Comparison of ENCODE assay signal across 10 cellular contexts in genomic region chr1:219465247-219466093, GRCh38.
DNase-seq lines count a peak whose midpoint lies in the region; ATAC-seq and TF ChIP-seq lines count a peak whose summit lies in the region.
"Had no signal": no experiment of that assay in that cellular context is flagged by ENCODE, and none has a peak within 500 bp of the region (broad histone marks: within the 10 kb centered on the region; RNA-seq: fewer than 3 reads in every experiment).

No MANE protein-coding gene starts in this region.

- H3K79me2 ChIP-seq in hepatocyte = no peaks in the 10 kb centered on the region

- WGBS in hepatocyte (ENCODE audit: low lambda C conversion rate, missing lambda C conversion rate) = 89% methylated on average over 6 of the region's 6 CpGs
- 92 to 95% (median 93%) methylated on average over 6 of the region's 6 CpGs for WGBS in ovary, 3 donors

- ATAC-seq in GM18520 (IDR thresholded peaks at IDR 0.05; ENCODE audit: unreplicated experiment) (peak; percentile 40), GM21723 (IDR thresholded peaks at IDR 0.05; ENCODE audit: unreplicated experiment) (peak; percentile 57), HG03521 (IDR thresholded peaks at IDR 0.05; ENCODE audit: unreplicated experiment) (peak; percentile 38)

- H3K27ac ChIP-seq in hepatocyte (peak overlapping the region; percentile 35), ovary (no peak overlapping the region)

- H3K27me3 ChIP-seq in hepatocyte (no peaks in the 10 kb centered on the region), ovary (no peaks in the 10 kb centered on the region)

- H3K4me1 ChIP-seq in hepatocyte (ENCODE audit: insufficient read depth) = no peaks in the 10 kb centered on the region
- H3K4me1 ChIP-seq in ovary (ENCODE audit: insufficient read depth) = no peaks in the 10 kb centered on the region

- H3K9me2 ChIP-seq in hepatocyte (replicated peaks; ENCODE audit: insufficient read depth) = no peaks in the 10 kb centered on the region

- H3K4me3 ChIP-seq in hepatocyte (no peak overlapping the region), ovary (no peak overlapping the region)

- H3K36me3 ChIP-seq in hepatocyte (replicated peaks; ENCODE audit: insufficient read depth, low read depth) (no peaks in the 10 kb centered on the region), ovary (no peaks in the 10 kb centered on the region)

- H3K9me3 ChIP-seq in hepatocyte (ENCODE audit: low read depth) (no peaks in the 10 kb centered on the region), ovary (no peaks in the 10 kb centered on the region)

- no peaks in the 10 kb centered on the region for H4K20me1 ChIP-seq in hepatocyte (ENCODE audit: insufficient read depth, poor library complexity, severe bottlenecking)

- DNase-seq in hepatocyte (ENCODE audit: low spot score) (no peak), HT-29 (ENCODE audit: low spot score) (no peak), GOT3 (lab: John Stamatoyannopoulos, UW) (no peak), ovary (no peak), pons (ENCODE audit: low spot score) (no peak)
- DNase-seq: effector CD4-positive, alpha-beta T cell; NCI-H2107 had no signal

- no peak overlapping the region for H2AFZ ChIP-seq in hepatocyte

- intact Hi-C loops in ovary (cut with DNase I) = no loop called here

- TF ChIP-seq CTCF in hepatocyte (IDR thresholded peaks at IDR 0.05; ENCODE audit: poor library complexity) = no peak
- no peak for TF ChIP-seq CTCF in ovary (IDR thresholded peaks at IDR 0.05)

- H3K4me2 ChIP-seq in hepatocyte = no peak overlapping the region

- TF ChIP-seq EP300 in ovary (IDR thresholded peaks at IDR 0.05) = no peak

- TF ChIP-seq POLR2A in ovary (IDR thresholded peaks at IDR 0.05) = no peak
